ENCODE assay signal across 1 cellular context in the genomic region with DNA sequence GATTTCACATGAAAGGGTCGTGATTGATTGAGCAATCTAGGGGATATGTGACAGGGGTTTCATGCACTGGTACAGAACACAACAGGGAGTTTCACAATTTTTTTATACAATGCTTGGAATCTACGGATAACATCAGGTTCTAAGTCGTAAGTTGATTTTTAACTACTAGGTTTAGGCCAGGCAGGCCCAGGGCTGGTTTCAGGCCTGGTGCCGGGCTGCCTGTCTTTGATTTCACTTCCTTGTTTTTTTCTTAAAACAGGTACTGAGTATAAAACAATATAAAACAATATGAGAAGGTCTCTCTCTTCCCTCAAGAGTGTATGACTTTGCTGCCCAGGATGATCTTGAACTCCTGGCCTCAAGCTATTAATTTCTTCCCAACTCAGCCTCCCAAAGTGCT.
TF ChIP-seq lines count a peak whose summit lies in the region.

No MANE protein-coding gene starts in this region.

TF ChIP-seq in GM12891, 5 proteins besides CTCF, POLR2A, EP300 and RAD21:
- peak; percentile 80 for TF ChIP-seq SPI1 (IDR thresholded peaks at IDR 0.05; ENCODE audit: low read depth, low read length)
